12 cellular contexts compared by ENCODE assay signal in the genomic region with DNA sequence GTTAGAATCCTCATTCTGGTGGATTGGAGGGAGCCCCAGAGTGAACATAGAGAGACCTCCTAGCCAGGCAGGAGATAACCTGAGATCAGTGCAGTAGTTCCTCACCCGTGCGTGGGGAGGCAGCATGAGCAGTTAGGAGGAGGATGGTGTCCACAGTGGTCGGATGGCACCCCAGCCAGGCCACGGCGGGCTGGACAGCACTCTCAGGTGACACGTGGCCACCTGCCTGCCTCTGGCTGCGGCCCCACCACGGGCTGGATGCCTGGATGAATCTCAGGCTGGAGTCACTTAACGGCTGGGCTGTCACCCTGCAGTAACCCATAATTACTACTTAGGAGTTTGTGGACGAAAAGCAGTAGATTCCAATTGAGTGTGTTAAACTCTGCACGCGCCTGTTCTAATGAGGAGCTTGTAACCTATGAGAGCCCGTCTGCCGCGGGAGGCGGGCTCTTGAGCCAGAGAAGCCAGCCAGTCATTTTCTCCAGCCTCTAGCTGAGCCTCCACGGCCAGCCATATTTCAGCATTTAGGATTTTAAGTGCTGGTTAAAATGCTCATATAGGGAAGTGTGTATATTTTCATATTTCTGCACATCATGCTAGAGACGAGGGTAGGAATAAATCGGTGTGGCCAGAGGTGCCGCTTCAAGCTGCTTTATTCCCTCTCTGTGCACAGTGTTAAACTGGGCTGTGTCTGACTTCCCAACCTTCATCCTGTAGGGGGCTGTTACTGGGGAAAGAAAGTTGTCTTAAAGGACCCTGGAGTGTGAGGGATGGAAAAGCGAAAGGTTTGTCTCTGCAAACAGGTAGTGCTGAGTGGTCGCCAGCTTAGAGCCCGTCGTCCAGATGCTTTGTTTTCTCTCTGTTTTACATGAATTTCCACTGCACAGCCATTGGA.
DNase-seq lines count a peak whose midpoint lies in the region; TF ChIP-seq lines count a peak whose summit lies in the region.
"Had no signal": no experiment of that assay in that cellular context is flagged by ENCODE, and none has a peak within 500 bp of the region (broad histone marks: within the 10 kb centered on the region; RNA-seq: fewer than 3 reads in every experiment).

No MANE protein-coding gene starts in this region.

- H3K4me2 ChIP-seq in neural progenitor cell (peak overlapping the region; percentile 52), mesendoderm (ENCODE audit: low read length) (no peak overlapping the region)

- H3K9me3 Mint-ChIP-seq in neural progenitor cell, result no peaks in the 10 kb centered on the region
- H3K9me3 Mint-ChIP-seq: activated T-helper 1 cell treated with anti-CD3 and anti-CD28 coated beads, Interleukin-12 subunit alpha, Interleukin-12 subunit beta, Interleukin-2, Interleukin-4 antibody, amounts not matched to agents 30 ng/mL and 10 ng/mL and 1 ng/mL, durations not matched to agents 14 hours and 24 hours and 36 hours had no signal

- H3K4me3 Mint-ChIP-seq in neural progenitor cell, result no peak overlapping the region
- H3K4me3 Mint-ChIP-seq: activated T-helper 1 cell treated with anti-CD3 and anti-CD28 coated beads, Interleukin-12 subunit alpha, Interleukin-12 subunit beta, Interleukin-2, Interleukin-4 antibody, amounts not matched to agents 30 ng/mL and 10 ng/mL and 1 ng/mL, durations not matched to agents 14 hours and 24 hours and 36 hours had no signal

- peaks cover 11% of the 10 kb centered on the region for H3F3A ChIP-seq in neural progenitor cell (ENCODE audit: low read depth)

- no peak overlapping the region for H2AK5ac ChIP-seq in mesendoderm (ENCODE audit: low read length)

- H3K79me2 ChIP-seq in neural progenitor cell (ENCODE audit: low read depth), result peaks cover 86% of the 10 kb centered on the region
- H3K79me2 ChIP-seq in mesendoderm (ENCODE audit: control insufficient read depth, insufficient read depth, low read length), result no peaks in the 10 kb centered on the region

- peaks cover 35% of the 10 kb centered on the region for H3K4me1 ChIP-seq in neural progenitor cell
- H3K4me1 ChIP-seq in mesendoderm (ENCODE audit: control insufficient read depth, low read depth, low read length), result no peaks in the 10 kb centered on the region
- H3K4me1 ChIP-seq: right lobe of liver had no signal

- H3K4me3 ChIP-seq in neural progenitor cell (no peak overlapping the region), mesendoderm (ENCODE audit: low read length) (no peak overlapping the region)
- H3K4me3 ChIP-seq: lung, right lobe of liver had no signal

- peak overlapping the region; percentile 68 for H3K27ac Mint-ChIP-seq in neural progenitor cell
- H3K27ac Mint-ChIP-seq: activated T-helper 1 cell treated with anti-CD3 and anti-CD28 coated beads, Interleukin-12 subunit alpha, Interleukin-12 subunit beta, Interleukin-2, Interleukin-4 antibody, amounts not matched to agents 30 ng/mL and 10 ng/mL and 1 ng/mL, durations not matched to agents 14 hours and 24 hours and 36 hours had no signal

- H2AFZ ChIP-seq in neural progenitor cell (replicated peaks), result no peak overlapping the region

- no peak overlapping the region for H3K56ac ChIP-seq in mesendoderm (ENCODE audit: low read length)

- peak; percentile 27 for TF ChIP-seq CTCF in neural progenitor cell (IDR thresholded peaks at IDR 0.05)

- peaks cover 6% of the 10 kb centered on the region for H3K27me3 Mint-ChIP-seq in neural progenitor cell (ENCODE audit: insufficient read depth, low read depth)

- peaks cover 21% of the 10 kb centered on the region for H3K79me1 ChIP-seq in mesendoderm (ENCODE audit: low read length)

- no peak overlapping the region for H3K23ac ChIP-seq in mesendoderm (ENCODE audit: low read length)

- H3K4me1 Mint-ChIP-seq in neural progenitor cell, result peaks cover 79% of the 10 kb centered on the region

- peaks cover 8% of the 10 kb centered on the region for H3K36me3 Mint-ChIP-seq in neural progenitor cell

- H4K8ac ChIP-seq in mesendoderm (ENCODE audit: low read depth, low read length), result no peak overlapping the region

- H2BK120ac ChIP-seq in mesendoderm (ENCODE audit: low read depth, low read length), result no peak overlapping the region

- peak; percentile 79 for DNase-seq in DMS53 (lab: John Stamatoyannopoulos, UW)
- DNase-seq in NCI-H2107 (lab: John Stamatoyannopoulos, UW), result peak; percentile 27
- peak; percentile 49 for DNase-seq in cerebellar cortex (ENCODE audit: low spot score)
- DNase-seq in neural progenitor cell (ENCODE audit: low spot score), result peak; percentile 44
- DNase-seq in HCEC 1CT, result no peak
- no peak for DNase-seq in activated gamma-delta T cell treated with Interleukin-2 at 50 U/mL for 16 hours
- DNase-seq in mesendoderm, result no peak
- no peak for DNase-seq in NCI-H1930 (lab: John Stamatoyannopoulos, UW)
- DNase-seq: foreskin fibroblast had no signal

- H3K27me3 ChIP-seq in neural progenitor cell (no peaks in the 10 kb centered on the region), mesendoderm (ENCODE audit: insufficient read depth, low read length, poor library complexity) (no peaks in the 10 kb centered on the region)
- H3K27me3 ChIP-seq: right lobe of liver had no signal

- H3K27ac ChIP-seq in neural progenitor cell (no peak overlapping the region), mesendoderm (ENCODE audit: low read depth, low read length) (no peak overlapping the region)
- H3K27ac ChIP-seq: right lobe of liver had no signal

- no peak overlapping the region for H2BK5ac ChIP-seq in mesendoderm (ENCODE audit: low read length)

- no peaks in the 10 kb centered on the region for H3K9me3 ChIP-seq in neural progenitor cell (ENCODE audit: low read depth)
- H3K9me3 ChIP-seq: right lobe of liver had no signal

- H3K36me3 ChIP-seq in neural progenitor cell (no peaks in the 10 kb centered on the region), mesendoderm (ENCODE audit: control insufficient read depth, insufficient read depth, low read length) (no peaks in the 10 kb centered on the region)
- H3K36me3 ChIP-seq: right lobe of liver had no signal

- no peak overlapping the region for H3K18ac ChIP-seq in mesendoderm (ENCODE audit: low read length)

- WGBS in mesendoderm (ENCODE audit: extremely low coverage, insufficient coverage, low lambda C conversion rate), result no CpG with 5 or more reads among the region's 24 CpGs

- H3K9ac ChIP-seq in neural progenitor cell (no peak overlapping the region), mesendoderm (ENCODE audit: low read length) (no peak overlapping the region)

- H4K5ac ChIP-seq in mesendoderm (ENCODE audit: low read length), result no peak overlapping the region

- no peak overlapping the region for H3K4ac ChIP-seq in mesendoderm (ENCODE audit: low read depth, low read length)

- no peak overlapping the region for H2BK15ac ChIP-seq in mesendoderm (replicated peaks; ENCODE audit: low read depth)

- H4K20me1 ChIP-seq in neural progenitor cell (ENCODE audit: low read depth), result peaks cover 93% of the 10 kb centered on the region

Comparison
In these comparisons a context has a peak if more than half of its experiments do, and no peak if none do; other contexts are left out.
1. DNase-seq: peak in DMS53 (single experiment), NCI-H2107 (single experiment), cerebellar cortex (single experiment) and neural progenitor cell (single experiment); none in HCEC 1CT (single experiment), activated gamma-delta T cell treated with Interleukin-2 at 50 U/mL for 16 hours (single experiment), mesendoderm (single experiment) and NCI-H1930 (0 of 2).